ENCODE assay signal across 1 cellular context in the genomic region with DNA sequence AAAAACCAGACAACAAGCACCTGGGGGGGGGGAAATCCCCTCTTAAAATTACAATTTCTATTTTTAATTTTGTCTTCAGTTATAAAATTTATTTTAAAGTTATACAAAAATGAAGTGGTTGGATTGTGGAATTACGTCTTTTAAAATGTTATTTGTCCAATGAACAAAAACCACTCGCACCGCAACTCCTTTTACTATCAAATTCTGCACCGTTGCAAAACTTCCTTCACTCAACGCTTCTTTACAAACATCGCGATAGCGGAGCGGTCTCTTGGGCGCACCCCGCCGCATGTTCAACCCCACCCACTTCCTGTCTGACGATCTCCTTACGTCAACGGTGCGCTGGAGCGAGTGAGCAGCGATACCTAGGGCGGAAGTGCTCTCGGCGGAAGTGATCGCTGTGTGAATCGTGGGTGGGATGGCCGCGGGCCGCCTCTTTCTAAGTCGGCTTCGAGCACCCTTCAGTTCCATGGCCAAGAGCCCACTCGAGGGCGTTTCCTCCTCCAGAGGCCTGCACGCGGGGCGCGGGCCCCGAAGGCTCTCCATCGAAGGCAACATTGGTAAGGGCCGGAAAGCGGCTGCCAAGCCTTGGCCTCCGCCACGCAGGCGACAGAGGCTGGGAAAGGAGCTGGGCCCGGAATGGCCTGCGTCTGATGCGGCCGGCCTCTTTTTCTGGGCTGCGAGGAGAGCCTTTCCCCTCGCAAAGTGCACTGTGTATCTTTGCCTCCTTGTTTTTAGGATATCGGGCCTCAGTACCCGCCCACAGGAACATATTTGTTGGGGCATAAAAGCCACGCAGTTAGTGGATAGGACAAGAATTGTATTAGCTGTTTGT.
TF ChIP-seq lines count a peak whose summit lies in the region.

TSS of gene DGUOK (plus strand) at position 388 of the 835 bp plus-strand sequence. CDS start at position 419, 31 bp downstream.

TF ChIP-seq in K562, 482 proteins besides CTCF, POLR2A, EP300 and RAD21 (continued from another document and continues in another):
- TF ChIP-seq ZBTB40 (IDR thresholded peaks at IDR 0.05): peak; percentile 95
- no peak for TF ChIP-seq ZBTB40 (CRISPR knock-in tag; IDR thresholded peaks at IDR 0.05)
- no peak for TF ChIP-seq OTX1 (CRISPR knock-in tag; IDR thresholded peaks at IDR 0.05)
- no peak for TF ChIP-seq ZNF696 (CRISPR knock-in tag; conservative IDR thresholded peaks at IDR 0.05)
- 0 out of 2 replicates have a peak, but pooled peaks have one; percentile 48 for TF ChIP-seq ZNF263 (CRISPR knock-in tag; IDR thresholded peaks at IDR 0.05; ENCODE audit: borderline replicate concordance)
- TF ChIP-seq NR4A1 (CRISPR knock-in tag; IDR thresholded peaks at IDR 0.05): no peak
- no peak for TF ChIP-seq NR4A1 (tag; IDR thresholded peaks at IDR 0.05)
- TF ChIP-seq, protein P1, sequence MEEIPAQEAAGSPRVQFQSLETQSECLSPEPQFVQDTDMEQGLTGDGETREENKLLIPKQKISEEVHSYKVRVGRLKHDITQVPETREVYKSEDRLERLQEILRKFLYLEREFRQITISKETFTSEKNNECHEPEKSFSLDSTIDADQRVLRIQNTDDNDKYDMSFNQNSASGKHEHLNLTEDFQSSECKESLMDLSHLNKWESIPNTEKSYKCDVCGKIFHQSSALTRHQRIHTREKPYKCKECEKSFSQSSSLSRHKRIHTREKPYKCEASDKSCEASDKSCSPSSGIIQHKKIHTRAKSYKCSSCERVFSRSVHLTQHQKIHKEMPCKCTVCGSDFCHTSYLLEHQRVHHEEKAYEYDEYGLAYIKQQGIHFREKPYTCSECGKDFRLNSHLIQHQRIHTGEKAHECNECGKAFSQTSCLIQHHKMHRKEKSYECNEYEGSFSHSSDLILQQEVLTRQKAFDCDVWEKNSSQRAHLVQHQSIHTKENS (CRISPR knock-in tag; IDR thresholded peaks at IDR 0.05): no peak
- TF ChIP-seq MIER1 (IDR thresholded peaks at IDR 0.05; ENCODE audit: low read depth): no peak
- TF ChIP-seq HSF4 (CRISPR knock-in tag; IDR thresholded peaks at IDR 0.05; ENCODE audit: borderline replicate concordance): no peak
- TF ChIP-seq MXI1 (IDR thresholded peaks at IDR 0.05; ENCODE audit: low read depth, low read length): peak; percentile 74
- peak; percentile 37 to 93 (median 84) for TF ChIP-seq YY1 (IDR thresholded peaks at IDR 0.05; ENCODE audit: borderline replicate concordance in 1 of 3, control insufficient read depth in 1 of 3, extremely low read depth in 1 of 3, insufficient read depth in 3 of 3, insufficient read length in 1 of 3, insufficient replicate concordance in 2 of 3, low read depth in 1 of 3, low read length in 2 of 3)
- TF ChIP-seq NR3C1 (CRISPR knock-in tag; IDR thresholded peaks at IDR 0.05): no peak
- TF ChIP-seq TCF15 (CRISPR knock-in tag; IDR thresholded peaks at IDR 0.05): no peak
- no peak for TF ChIP-seq RBM17 (IDR thresholded peaks at IDR 0.05; ENCODE audit: borderline replicate concordance, low read depth, low read length)
- peak; percentile 57; the same call in 1 of the 2 replicates for TF ChIP-seq SMAD4 (CRISPR knock-in tag; conservative IDR thresholded peaks at IDR 0.05)
- TF ChIP-seq TOE1 (IDR thresholded peaks at IDR 0.05; ENCODE audit: borderline replicate concordance): peak; percentile 45; the same call in 1 of the 2 replicates
- TF ChIP-seq TOE1 (CRISPR knock-in tag; IDR thresholded peaks at IDR 0.05; ENCODE audit: borderline replicate concordance, low read depth): no peak
- no peak for TF ChIP-seq NEUROD1 (IDR thresholded peaks at IDR 0.05; ENCODE audit: borderline replicate concordance, low read depth, low read length, partially characterized antibody)
- TF ChIP-seq DDX20 (tag; IDR thresholded peaks at IDR 0.05; ENCODE audit: low read depth): no peak
- no peak for TF ChIP-seq ZNF277 (CRISPR knock-in tag; IDR thresholded peaks at IDR 0.05; ENCODE audit: borderline replicate concordance)
- TF ChIP-seq TBP (optimal IDR thresholded peaks at IDR 0.05; ENCODE audit: low read depth, low read length): peak; percentile 86
- peak; percentile 45; the same call in 1 of the 2 replicates for TF ChIP-seq ZKSCAN1 (IDR thresholded peaks at IDR 0.05; ENCODE audit: low read depth, low read length)
- no peak for TF ChIP-seq PRMT5 (CRISPR knock-in tag; IDR thresholded peaks at IDR 0.05)
- no peak for TF ChIP-seq TAF15 (IDR thresholded peaks at IDR 0.05; ENCODE audit: low read depth, low read length)
- TF ChIP-seq ETV1 (tag; conservative IDR thresholded peaks at IDR 0.05; ENCODE audit: low read depth): peak; percentile 95
- TF ChIP-seq ELF4 (CRISPR knock-in tag; IDR thresholded peaks at IDR 0.05): peak; percentile 81; the same call in 1 of the 2 replicates
- no peak for TF ChIP-seq ZNF384 (IDR thresholded peaks at IDR 0.05; ENCODE audit: low read depth, low read length)
- peak; percentile 76; the same call in 1 of the 2 replicates for TF ChIP-seq LCOR (CRISPR knock-in tag; IDR thresholded peaks at IDR 0.05)
- TF ChIP-seq, protein P2, sequence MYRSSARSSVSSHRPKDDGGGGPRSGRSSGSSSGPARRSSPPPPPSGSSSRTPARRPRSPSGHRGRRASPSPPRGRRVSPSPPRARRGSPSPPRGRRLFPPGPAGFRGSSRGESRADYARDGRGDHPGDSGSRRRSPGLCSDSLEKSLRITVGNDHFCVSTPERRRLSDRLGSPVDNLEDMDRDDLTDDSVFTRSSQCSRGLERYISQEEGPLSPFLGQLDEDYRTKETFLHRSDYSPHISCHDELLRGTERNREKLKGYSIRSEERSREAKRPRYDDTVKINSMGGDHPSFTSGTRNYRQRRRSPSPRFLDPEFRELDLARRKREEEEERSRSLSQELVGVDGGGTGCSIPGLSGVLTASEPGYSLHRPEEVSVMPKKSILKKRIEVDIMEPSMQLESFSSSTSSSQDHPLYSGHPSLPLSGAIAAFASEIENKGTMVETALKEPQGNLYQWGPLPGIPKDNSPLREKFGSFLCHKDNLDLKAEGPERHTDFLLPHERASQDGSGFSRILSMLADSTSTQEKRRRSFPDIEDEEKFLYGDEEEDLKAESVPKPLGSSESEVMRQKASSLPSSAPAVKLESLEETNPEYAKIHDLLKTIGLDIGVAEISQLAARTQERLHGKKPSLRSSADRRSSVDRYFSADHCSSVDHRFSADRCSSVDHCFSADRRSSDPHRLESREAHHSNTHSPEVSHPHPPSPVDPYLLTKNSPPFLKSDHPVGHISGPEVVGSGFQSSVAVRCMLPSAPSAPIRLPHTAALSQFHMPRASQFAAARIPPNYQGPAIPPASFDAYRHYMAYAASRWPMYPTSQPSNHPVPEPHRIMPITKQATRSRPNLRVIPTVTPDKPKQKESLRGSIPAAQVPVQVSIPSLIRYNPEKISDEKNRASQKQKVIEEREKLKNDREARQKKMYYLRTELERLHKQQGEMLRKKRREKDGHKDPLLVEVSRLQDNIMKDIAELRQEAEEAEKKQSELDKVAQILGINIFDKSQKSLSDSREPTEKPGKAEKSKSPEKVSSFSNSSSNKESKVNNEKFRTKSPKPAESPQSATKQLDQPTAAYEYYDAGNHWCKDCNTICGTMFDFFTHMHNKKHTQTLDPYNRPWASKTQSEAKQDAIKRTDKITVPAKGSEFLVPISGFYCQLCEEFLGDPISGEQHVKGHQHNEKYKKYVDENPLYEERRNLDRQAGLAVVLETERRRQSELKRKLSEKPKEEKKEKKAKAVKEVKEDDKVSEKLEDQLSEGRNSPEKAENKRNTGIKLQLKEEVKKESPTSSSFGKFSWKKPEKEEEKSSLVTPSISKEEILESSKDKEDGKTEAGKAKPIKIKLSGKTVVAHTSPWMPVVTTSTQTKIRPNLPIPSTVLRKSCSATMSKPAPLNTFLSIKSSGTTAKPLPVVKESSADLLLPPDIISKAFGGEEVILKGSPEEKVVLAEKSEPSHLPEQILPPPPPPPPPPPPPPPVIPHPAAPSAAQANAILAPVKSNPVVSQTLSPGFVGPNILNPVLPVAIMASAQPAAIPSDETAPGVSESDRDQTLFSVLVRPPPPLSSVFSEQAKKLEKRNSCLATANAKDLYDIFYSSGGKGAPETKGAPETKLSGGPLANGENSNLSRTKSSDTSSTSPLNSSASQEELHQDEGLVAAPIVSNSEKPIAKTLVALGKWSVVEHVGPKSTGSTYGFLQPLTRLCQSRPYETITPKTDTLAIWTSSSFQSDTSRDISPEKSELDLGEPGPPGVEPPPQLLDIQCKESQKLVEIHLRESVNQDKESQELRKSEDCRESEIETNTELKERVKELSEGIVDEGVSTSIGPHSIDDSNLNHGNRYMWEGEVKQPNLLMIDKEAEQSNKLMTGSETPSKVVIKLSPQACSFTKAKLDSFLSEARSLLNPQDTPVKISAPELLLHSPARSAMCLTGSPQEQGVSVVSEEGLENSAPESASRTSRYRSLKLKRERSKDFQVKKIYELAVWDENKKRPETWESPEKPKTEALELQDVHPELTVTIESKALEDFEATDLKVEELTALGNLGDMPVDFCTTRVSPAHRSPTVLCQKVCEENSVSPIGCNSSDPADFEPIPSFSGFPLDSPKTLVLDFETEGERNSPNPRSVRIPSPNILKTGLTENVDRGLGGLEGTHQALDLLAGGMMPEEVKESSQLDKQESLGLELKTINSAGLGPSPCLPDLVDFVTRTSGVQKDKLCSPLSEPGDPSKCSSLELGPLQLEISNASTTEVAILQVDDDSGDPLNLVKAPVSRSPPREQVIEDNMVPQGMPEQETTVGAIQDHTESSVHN (IDR thresholded peaks at IDR 0.05; ENCODE audit: borderline replicate concordance in 1 of 2, low read depth in 1 of 2): no peak
- 0 out of 2 replicates have a peak, but pooled peaks have one; percentile 48 for TF ChIP-seq RBM14 (IDR thresholded peaks at IDR 0.05; ENCODE audit: borderline replicate concordance, insufficient read depth, low read depth, low read length)
- TF ChIP-seq ID3 (CRISPR knock-in tag; IDR thresholded peaks at IDR 0.05): no peak
- TF ChIP-seq ID3 (tag; IDR thresholded peaks at IDR 0.05): no peak
- TF ChIP-seq PTTG1 (tag; IDR thresholded peaks at IDR 0.05; ENCODE audit: low read depth): no peak
- TF ChIP-seq ZNF79 (CRISPR knock-in tag; IDR thresholded peaks at IDR 0.05; ENCODE audit: low read depth): no peak
- TF ChIP-seq ZNF668 (CRISPR knock-in tag; IDR thresholded peaks at IDR 0.05): no peak
